ENCODE assay signal across 9 cellular contexts in the genomic region with DNA sequence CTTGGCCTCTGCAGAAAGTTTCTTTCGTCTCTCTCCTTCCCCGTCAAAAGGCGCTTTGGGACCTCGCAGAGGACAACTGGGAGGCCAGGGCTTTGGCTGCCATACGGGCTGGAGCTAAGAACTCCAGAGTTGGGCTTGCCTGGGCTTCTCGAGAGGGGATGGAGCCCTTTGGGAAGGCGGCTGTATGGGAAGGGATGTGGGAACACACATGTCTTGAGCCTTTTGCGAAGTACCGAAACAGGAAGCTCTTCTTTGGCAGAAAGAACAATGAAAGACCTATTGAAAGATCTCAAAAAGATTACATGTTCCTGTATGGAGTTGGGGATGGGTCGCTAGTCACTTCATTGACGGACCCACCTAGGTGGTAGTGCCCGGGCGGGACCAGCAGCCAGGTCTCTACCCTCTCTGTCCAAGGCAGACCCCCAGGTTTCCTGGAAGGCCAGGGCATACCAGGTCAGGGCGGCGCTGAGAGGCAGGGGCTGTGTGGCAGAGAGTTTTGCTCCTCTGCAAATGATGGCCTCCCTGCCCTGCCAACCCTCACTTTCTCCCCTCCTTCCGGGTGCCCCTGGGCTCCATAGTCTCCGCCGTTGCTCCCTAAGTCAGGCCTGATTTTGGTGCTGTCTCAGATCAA. TPM values are rescaled to one million over a fixed set of nuclear protein-coding genes. Genes with fewer than 3 reads are reported as not detected.
DNase-seq lines count a peak whose midpoint lies in the region; ATAC-seq and TF ChIP-seq lines count a peak whose summit lies in the region.
"Had no signal": no experiment of that assay in that cellular context is flagged by ENCODE, and none has a peak within 500 bp of the region (broad histone marks: within the 10 kb centered on the region; RNA-seq: fewer than 3 reads in every experiment).

No MANE protein-coding gene starts in this region.

- H3K36me3 Mint-ChIP-seq in activated T-helper 17 cell treated with anti-CD3 and anti-CD28 coated beads, Interleukin-2, amount 50 U/mL, for 72 hours (ENCODE audit: low read depth): no peaks in the 10 kb centered on the region

- peaks cover 62% of the 10 kb centered on the region for H3K27me3 ChIP-seq in left ventricle myocardium inferior (ENCODE audit: low read depth)
- peaks cover 0 to 7% of the 10 kb centered on the region in 2 donors for H3K27me3 ChIP-seq in right atrium auricular region
- H3K27me3 ChIP-seq in lower lobe of right lung (ENCODE audit: low read depth): peaks cover 13% of the 10 kb centered on the region
- no peaks in the 10 kb centered on the region for H3K27me3 ChIP-seq in upper lobe of right lung

- H3K4me3 ChIP-seq in left ventricle myocardium inferior (peak overlapping the region; percentile 57), right atrium auricular region (peak overlapping the region in 1 of 2 donors; percentile 40), lower lobe of right lung (peak overlapping the region; percentile 59), upper lobe of right lung (peak overlapping the region; percentile 47)

- ATAC-seq in activated T-helper 17 cell treated with anti-CD3 and anti-CD28 coated beads, Interleukin-2, amount 50 U/mL, for 72 hours (replicated peaks): no peak
- ATAC-seq in lower lobe of right lung (peak in 1 of 2 donors; percentile 1), upper lobe of right lung (peak; percentile 1), HG03097 (IDR thresholded peaks at IDR 0.05; ENCODE audit: low FRiP score, unreplicated experiment) (no peak)

- H3K9me3 ChIP-seq in left ventricle myocardium inferior (replicated peaks) (no peaks in the 10 kb centered on the region), right atrium auricular region (no peaks in the 10 kb centered on the region), lower lobe of right lung (no peaks in the 10 kb centered on the region), upper lobe of right lung (no peaks in the 10 kb centered on the region)

- intact Hi-C loops in left ventricle myocardium inferior (cut with micrococcal nuclease): no loop called here
- intact Hi-C loops in lower lobe of right lung (cut with DNase I): no loop called here
- intact Hi-C loops in upper lobe of right lung (cut with DNase I): no loop called here

- H3K27ac ChIP-seq in left ventricle myocardium inferior (replicated peaks) (no peak overlapping the region), right atrium auricular region (no peak overlapping the region), lower lobe of right lung (peak overlapping the region; percentile 82), upper lobe of right lung (peak overlapping the region; percentile 65)

- H3K4me1 Mint-ChIP-seq in activated T-helper 17 cell treated with anti-CD3 and anti-CD28 coated beads, Interleukin-2, amount 50 U/mL, for 72 hours: peaks cover 12% of the 10 kb centered on the region

- no peak overlapping the region for H3K27ac Mint-ChIP-seq in activated T-helper 17 cell treated with anti-CD3 and anti-CD28 coated beads, Interleukin-2, amount 50 U/mL, for 72 hours

- H3K27me3 Mint-ChIP-seq in activated T-helper 17 cell treated with anti-CD3 and anti-CD28 coated beads, Interleukin-2, amount 50 U/mL, for 72 hours: peaks cover 39% of the 10 kb centered on the region

- H3K36me3 ChIP-seq in left ventricle myocardium inferior (no peaks in the 10 kb centered on the region), right atrium auricular region (no peaks in the 10 kb centered on the region), lower lobe of right lung (no peaks in the 10 kb centered on the region), upper lobe of right lung (no peaks in the 10 kb centered on the region)

- TF ChIP-seq CTCF in left ventricle myocardium inferior (IDR thresholded peaks at IDR 0.05; ENCODE audit: borderline replicate concordance): no peak
- TF ChIP-seq CTCF in right atrium auricular region (IDR thresholded peaks at IDR 0.05): no peak
- no peak for TF ChIP-seq CTCF in lower lobe of right lung (IDR thresholded peaks at IDR 0.05)
- no peak for TF ChIP-seq CTCF in upper lobe of right lung (IDR thresholded peaks at IDR 0.05)

- peak overlapping the region; percentile 55 for H3K4me3 Mint-ChIP-seq in activated T-helper 17 cell treated with anti-CD3 and anti-CD28 coated beads, Interleukin-2, amount 50 U/mL, for 72 hours

- H3K4me1 ChIP-seq in left ventricle myocardium inferior (peaks cover 35% of the 10 kb centered on the region), right atrium auricular region (peaks cover 0 to 25% of the 10 kb centered on the region in 2 donors), lower lobe of right lung (peaks cover 57% of the 10 kb centered on the region), upper lobe of right lung (peaks cover 27% of the 10 kb centered on the region)

- DNase-seq in left ventricle myocardium inferior (no peak), right atrium auricular region (ENCODE audit: low spot score) (no peak), lower lobe of right lung (no peak), upper lobe of right lung (no peak), NCI-H524 (lab: John Stamatoyannopoulos, UW) (no peak), AG08396 (ENCODE audit: low spot score) (no peak)
- DNase-seq: NCI-H82 had no signal

- H3K9me3 Mint-ChIP-seq in activated T-helper 17 cell treated with anti-CD3 and anti-CD28 coated beads, Interleukin-2, amount 50 U/mL, for 72 hours: no peaks in the 10 kb centered on the region

RNA-seq across cellular contexts. Expression of a gene that starts 1.0 kb away (rescaled TPM):
- 1.0 TPM for total RNA-seq in left ventricle myocardium inferior
- total RNA-seq in right atrium auricular region: 1 to 10 TPM in 1 of 2 donors, under 1 TPM in 1; 0.85 to 6.0 TPM
- under 1 TPM in 1 of 2 donors, not detected in 1; 0.09 TPM for total RNA-seq in activated T-helper 17 cell treated with anti-CD3 and anti-CD28 coated beads, Interleukin-2, amount 50 U/mL, for 72 hours
- 61.1 TPM for total RNA-seq in lower lobe of right lung
- 59.1 TPM for total RNA-seq in upper lobe of right lung

Comparison
In these comparisons a context has a peak if more than half of its experiments do, and no peak if none do; other contexts are left out.
1. H3K27ac ChIP-seq: peak in lower lobe of right lung (single experiment) and upper lobe of right lung (single experiment); none in left ventricle myocardium inferior (single experiment) and right atrium auricular region (0 of 2).